ENCODE assay signal across 2 cellular contexts in genomic region chr22:19757985-19758895, GRCh38.
TF ChIP-seq lines count a peak whose summit lies in the region.

No MANE protein-coding gene starts in this region.

TF ChIP-seq in SK-N-SH, 30 proteins besides CTCF, POLR2A, EP300 and RAD21 (continued from another document):
- TF ChIP-seq SMC3 (IDR thresholded peaks at IDR 0.05; ENCODE audit: low read depth, low read length) = no peak
- TF ChIP-seq USF2 (IDR thresholded peaks at IDR 0.05; ENCODE audit: borderline replicate concordance, low read depth, low read length) = no peak
- TF ChIP-seq ELF1 (IDR thresholded peaks at IDR 0.05) = no peak
- no peak for TF ChIP-seq JUND (IDR thresholded peaks at IDR 0.05)

TF ChIP-seq in SK-N-SH treated with all-trans-retinoic acid at 6 μM for 48 hours, 23 proteins besides CTCF, POLR2A, EP300 and RAD21 (continued from another document):
- TF ChIP-seq POU6F1 (CRISPR knock-in tag; IDR thresholded peaks at IDR 0.05; ENCODE audit: borderline replicate concordance, low read depth) (no peak), RARB (CRISPR knock-in tag; IDR thresholded peaks at IDR 0.05) (no peak), ZNF8 (CRISPR knock-in tag; IDR thresholded peaks at IDR 0.05) (no peak), GLIS3 (CRISPR knock-in tag; IDR thresholded peaks at IDR 0.05) (no peak), CREB5 (CRISPR knock-in tag; IDR thresholded peaks at IDR 0.05; ENCODE audit: low read depth) (no peak), ISL1 (CRISPR knock-in tag; IDR thresholded peaks at IDR 0.05) (no peak), ARNTL (CRISPR knock-in tag; IDR thresholded peaks at IDR 0.05; ENCODE audit: borderline replicate concordance, low read depth) (no peak), ESRRG (CRISPR knock-in tag; IDR thresholded peaks at IDR 0.05) (no peak), SNAI2 (CRISPR knock-in tag; IDR thresholded peaks at IDR 0.05) (no peak), PATZ1 (CRISPR knock-in tag; IDR thresholded peaks at IDR 0.05; ENCODE audit: borderline replicate concordance) (no peak), TOX (CRISPR knock-in tag; IDR thresholded peaks at IDR 0.05; ENCODE audit: borderline replicate concordance) (no peak), ZNF565 (CRISPR knock-in tag; conservative IDR thresholded peaks at IDR 0.05; ENCODE audit: low read depth) (no peak)
